In genomic region chr2:11568436-11568835, GRCh38 we compare ENCODE assay signal across 18 cellular contexts. TPM values are rescaled to one million over a fixed set of nuclear protein-coding genes. Genes with fewer than 3 reads are reported as not detected.
A peak's percentile ranks its signal among the peaks of the same experiment; 100 is the strongest.
DNase-seq lines count a peak whose midpoint lies in the region; ATAC-seq, FAIRE-seq and TF ChIP-seq lines count a peak whose summit lies in the region.
"Had no signal": no experiment of that assay in that cellular context is flagged by ENCODE, and none has a peak within 500 bp of the region (broad histone marks: within the 10 kb centered on the region; RNA-seq: fewer than 3 reads in every experiment).

No MANE protein-coding gene starts in this region.

- no peak overlapping the region for H3K9ac ChIP-seq in kidney (ENCODE audit: low read length in 2 of 2)

- no peak overlapping the region for H3K4me3 Mint-ChIP-seq in T-cell
- H3K4me3 Mint-ChIP-seq: B cell, HFFc6 had no signal

- no peak overlapping the region for H3K27ac Mint-ChIP-seq in T-cell
- H3K27ac Mint-ChIP-seq: B cell, HFFc6 had no signal

- no peaks in the 10 kb centered on the region for H3K36me3 ChIP-seq in kidney (ENCODE audit: control insufficient read depth in 1 of 2, insufficient read depth in 2 of 2, low read length in 2 of 2)
- H3K36me3 ChIP-seq: SJSA1 had no signal

- H3K27ac ChIP-seq in kidney (ENCODE audit: low read depth in 2 of 2, low read length in 2 of 2), result no peak overlapping the region
- H3K27ac ChIP-seq: SJSA1 had no signal

- intact Hi-C loops in cardiac septum (cut with DNase I) (no loop called here), left cardiac atrium (cut with DNase I) (no loop called here), kidney (cut with DNase I) (no loop called here), posterior vena cava (cut with DNase I) (no loop called here)

- H3K4me1 ChIP-seq in kidney (ENCODE audit: control insufficient read depth in 1 of 2, insufficient read depth in 1 of 2, low read depth in 1 of 2, low read length in 2 of 2), result no peaks in the 10 kb centered on the region

- H3K9me3 Mint-ChIP-seq in T-cell, result no peaks in the 10 kb centered on the region
- H3K9me3 Mint-ChIP-seq: HFFc6 had no signal

- DNase-seq in cardiac septum (ENCODE audit: low spot score) (peak; percentile 46), left cardiac atrium (no peak), kidney (peak; percentile 12), posterior vena cava (ENCODE audit: low spot score) (peak; percentile 65), NCI-H2081 treated with DMSO at 0.1 percent for 48 hours (lab: John Stamatoyannopoulos, UW) (no peak), GM10248 (ENCODE audit: extremely low spot score) (no peak), GM19240 (ENCODE audit: insufficient read length, low spot score) (no peak), T-cell (no peak)
- DNase-seq: GDM1, HFFc6, NCI-H1092 treated with DMSO at 0.1 percent for 48 hours, NCI-H2081 had no signal

- ATAC-seq in left cardiac atrium, result no peak
- no peak for ATAC-seq in T-cell (replicated peaks in 1 of 4)
- ATAC-seq: Panc1 had no signal

- POLR2A ChIA-PET in GM10248 (lab: Yijun Ruan, JAX) (no interaction called here), T-cell (lab: Charles Lee) (no interaction called here)

- no peak overlapping the region for H3K4me3 ChIP-seq in kidney (ENCODE audit: low read length in 2 of 2)
- H3K4me3 ChIP-seq: SJSA1 had no signal

- no peaks in the 10 kb centered on the region for H3K9me3 ChIP-seq in kidney (ENCODE audit: control insufficient read depth in 1 of 2, low read length in 2 of 2)
- H3K9me3 ChIP-seq: Caco-2, SJSA1 had no signal

- H3K36me3 Mint-ChIP-seq in T-cell, result no peaks in the 10 kb centered on the region

- H3K4me1 Mint-ChIP-seq in T-cell, result no peaks in the 10 kb centered on the region
- H3K4me1 Mint-ChIP-seq: B cell had no signal

- CTCF ChIA-PET in GM10248 (lab: Yijun Ruan, JAX), result interaction anchor here (1.7 to 2.4 kb wide), 3 partner anchors 11 to 16 kb away, joined by 4 to 11 read pairs (median 8); no protein-coding TSS in a partner anchor
- CTCF ChIA-PET in T-cell (lab: Charles Lee), result interaction anchor here in 1 of 2 donors (0.6 kb wide), 1 partner anchor 1455 kb away, joined by 8 read pairs; no protein-coding TSS in a partner anchor

- TF ChIP-seq CTCF in kidney (IDR thresholded peaks at IDR 0.05; ENCODE audit: borderline replicate concordance, extremely low read depth, insufficient read depth) (no peak), GM10248 (IDR thresholded peaks at IDR 0.05; ENCODE audit: control extremely low read depth, extremely low read depth, low read depth, missing control alignments) (no peak)

- FAIRE-seq in kidney (lab: Jason Lieb, UNC), result no peak
- FAIRE-seq: H54 had no signal

- H3K27me3 Mint-ChIP-seq in T-cell, result peaks cover 3 to 7% of the 10 kb centered on the region in 2 donors

RNA-seq across cellular contexts. Expression of gene GREB1, which starts 34.6 kb away (rescaled TPM):
- total RNA-seq in cardiac septum, result 2.9 TPM
- 1 to 10 TPM; 7.2 to 9.6 TPM for total RNA-seq in left cardiac atrium
- total RNA-seq in kidney, result 0.98 TPM
- polyA plus RNA-seq in kidney (ENCODE audit: insufficient read depth, low read depth, low replicate concordance), result 1.8 TPM
- total RNA-seq in posterior vena cava, result 10 to 100 TPM in 1 of 2 donors, 1 to 10 TPM in 1; 7.4 to 15.4 TPM
- 1 to 10 TPM in 1 of 5 donors, under 1 TPM in 4; 0.23 to 1.2 (median 0.63) TPM for total RNA-seq in T-cell
- total RNA-seq: HT-29, SJSA1 had no signal

Comparison
In these comparisons a context has a peak if more than half of its experiments do, and no peak if none do; other contexts are left out.
1. DNase-seq: peak in cardiac septum (single experiment), kidney (single experiment) and posterior vena cava (single experiment); none in left cardiac atrium (single experiment), NCI-H2081 treated with DMSO at 0.1 percent for 48 hours (single experiment), GM10248 (single experiment), GM19240 (single experiment) and T-cell (0 of 34).